In genomic region chr1:110726755-110727154, GRCh38 we compare ENCODE assay signal across 10 cellular contexts.
A peak's percentile ranks its signal among the peaks of the same experiment; 100 is the strongest.
DNase-seq lines count a peak whose midpoint lies in the region; ATAC-seq and FAIRE-seq lines count a peak whose summit lies in the region.
"Had no signal": no experiment of that assay in that cellular context is flagged by ENCODE, and none has a peak within 500 bp of the region (broad histone marks: within the 10 kb centered on the region; RNA-seq: fewer than 3 reads in every experiment).

No MANE protein-coding gene starts in this region.

- ATAC-seq in GM18873 (IDR thresholded peaks at IDR 0.05; ENCODE audit: low FRiP score, unreplicated experiment) (peak; percentile 77), HG02763 (IDR thresholded peaks at IDR 0.05; ENCODE audit: unreplicated experiment) (peak; percentile 79)

- no peak for FAIRE-seq in RCC 7860 (lab: Jason Lieb, UNC)

- H3K27ac ChIP-seq in BLaER1 = no peak overlapping the region
- H3K27ac ChIP-seq: HL-60 had no signal

- H3K27me3 ChIP-seq in BLaER1 = no peaks in the 10 kb centered on the region
- H3K27me3 ChIP-seq: Peyer's patch had no signal

- no peak overlapping the region for H3K4me3 ChIP-seq in BLaER1
- H3K4me3 ChIP-seq: Peyer's patch had no signal

- H4K20me1 ChIP-seq in BLaER1 = no peaks in the 10 kb centered on the region

- peak; percentile 9 for DNase-seq in NOMO-1 treated with dmso at 0.1 percent for 144 hours (lab: John Stamatoyannopoulos, UW; ENCODE audit: unreplicated experiment)
- DNase-seq in LoVo (ENCODE audit: low spot score) = no peak
- DNase-seq in stimulated activated naive CD4-positive, alpha-beta T cell treated with Interleukin-2 at 50 U/mL for 16 hours (lab: John Stamatoyannopoulos, UW) = no peak
- no peak for DNase-seq in RCC 7860 (ENCODE audit: low spot score)
- no peak for DNase-seq in OCI-M2 (lab: John Stamatoyannopoulos, UW; ENCODE audit: unreplicated experiment)
- DNase-seq: Peyer's patch had no signal

- no peaks in the 10 kb centered on the region for H3K36me3 ChIP-seq in BLaER1
- H3K36me3 ChIP-seq: Peyer's patch had no signal

- no peaks in the 10 kb centered on the region for H3K9me3 ChIP-seq in BLaER1
- H3K9me3 ChIP-seq: Peyer's patch had no signal

- no peak overlapping the region for H3K9ac ChIP-seq in BLaER1

- H3K4me1 ChIP-seq in BLaER1 = peaks cover 21% of the 10 kb centered on the region

- peak overlapping the region; percentile 59 for H3K4me2 ChIP-seq in BLaER1
